ENCODE assay signal across 2 cellular contexts in genomic region chr4:7928711-7929505, GRCh38.
TF ChIP-seq lines count a peak whose summit lies in the region.

No MANE protein-coding gene starts in this region.

TF ChIP-seq in IMR-90, 13 proteins besides CTCF, POLR2A, EP300 and RAD21:
- TF ChIP-seq SMC3 (IDR thresholded peaks at IDR 0.05; ENCODE audit: low read depth, low read length) (peak; percentile 38), MAZ (IDR thresholded peaks at IDR 0.05; ENCODE audit: borderline replicate concordance, low read depth, low read length) (no peak)

TF ChIP-seq in GM12878, 131 proteins besides CTCF, POLR2A, EP300 and RAD21:
- no peak for TF ChIP-seq IKZF1 (conservative IDR thresholded peaks at IDR 0.05)
- no peak for TF ChIP-seq TCF7 (IDR thresholded peaks at IDR 0.05; ENCODE audit: borderline replicate concordance)
- TF ChIP-seq NFIC (IDR thresholded peaks at IDR 0.05; ENCODE audit: low read depth, low read length), result no peak
- no peak for TF ChIP-seq CBX5 (IDR thresholded peaks at IDR 0.05; ENCODE audit: low read depth)
- TF ChIP-seq POU2F2 (IDR thresholded peaks at IDR 0.05; ENCODE audit: borderline replicate concordance, low read depth, low read length), result no peak
- TF ChIP-seq PML (IDR thresholded peaks at IDR 0.05; ENCODE audit: low read length), result no peak
- no peak for TF ChIP-seq ESRRA (IDR thresholded peaks at IDR 0.05; ENCODE audit: low read length)
- TF ChIP-seq JUNB (IDR thresholded peaks at IDR 0.05), result no peak
- no peak for TF ChIP-seq E2F8 (IDR thresholded peaks at IDR 0.05; ENCODE audit: low read depth, partially characterized antibody)
- no peak for TF ChIP-seq POLR2AphosphoS5 (IDR thresholded peaks at IDR 0.05; ENCODE audit: low read length)
- no peak for TF ChIP-seq ZZZ3 (IDR thresholded peaks at IDR 0.05; ENCODE audit: control insufficient read depth, insufficient read length, low read depth)
- no peak for TF ChIP-seq SMAD5 (IDR thresholded peaks at IDR 0.05; ENCODE audit: low read depth)
- TF ChIP-seq IKZF2 (IDR thresholded peaks at IDR 0.05), result no peak
- no peak for TF ChIP-seq MLLT1 (IDR thresholded peaks at IDR 0.05)
- no peak for TF ChIP-seq CREB1 (IDR thresholded peaks at IDR 0.05; ENCODE audit: low read depth)
- TF ChIP-seq PAX8 (IDR thresholded peaks at IDR 0.05), result no peak
